ENCODE assay signal across 8 cellular contexts in genomic region chr11:112320668-112321067, GRCh38.
DNase-seq lines count a peak whose midpoint lies in the region; ATAC-seq and TF ChIP-seq lines count a peak whose summit lies in the region.

No MANE protein-coding gene starts in this region.

- H3K36me3 ChIP-seq in upper lobe of right lung: no peaks in the 10 kb centered on the region

- no peaks in the 10 kb centered on the region for H3K27me3 ChIP-seq in upper lobe of right lung

- peak overlapping the region; percentile 67 for H3K27ac ChIP-seq in upper lobe of right lung

- intact Hi-C loops in upper lobe of right lung (cut with DNase I): no loop called here
- intact Hi-C loops in activated CD4-positive, alpha-beta T cell treated with anti-CD3 and anti-CD28 coated beads, Interleukin-2, amount 10 ng/mL, durations not matched to agents 24 days and 14 days (cut with micrococcal nuclease): no loop called here

- TF ChIP-seq CTCF in upper lobe of right lung (IDR thresholded peaks at IDR 0.05): no peak

- H3K4me3 ChIP-seq in upper lobe of right lung: no peak overlapping the region

- H3K9me3 ChIP-seq in upper lobe of right lung: no peaks in the 10 kb centered on the region

- no peaks in the 10 kb centered on the region for H3K27me3 Mint-ChIP-seq in activated CD4-positive, alpha-beta T cell treated with anti-CD3 and anti-CD28 coated beads, Interleukin-2, amount 10 ng/mL, durations not matched to agents 24 days and 14 days

- DNase-seq in NCI-H146 (lab: John Stamatoyannopoulos, UW): peak; percentile 34
- no peak for DNase-seq in NCI-H146 treated with DMSO at 0.1 percent for 48 hours (lab: John Stamatoyannopoulos, UW; ENCODE audit: unreplicated experiment)
- peak; percentile 33 for DNase-seq in brain pericyte (ENCODE audit: low read depth, low spot score)
- peak; percentile 63 for DNase-seq in left kidney (ENCODE audit: low read depth, low spot score)
- peak; percentile 81 for DNase-seq in upper lobe of right lung
- no peak for DNase-seq in activated CD4-positive, alpha-beta T cell treated with anti-CD3 and anti-CD28 coated beads, Interleukin-2, amount 10 ng/mL, durations not matched to agents 24 days and 14 days
- DNase-seq in NCI-H187 treated with DMSO at 0.1 percent for 48 hours (lab: John Stamatoyannopoulos, UW): no peak
- no peak for DNase-seq in SKM-1 treated with dmso at 0.1 percent for 144 hours (lab: John Stamatoyannopoulos, UW; ENCODE audit: unreplicated experiment)

- H3K36me3 Mint-ChIP-seq in activated CD4-positive, alpha-beta T cell treated with anti-CD3 and anti-CD28 coated beads, Interleukin-2, amount 10 ng/mL, durations not matched to agents 24 days and 14 days (ENCODE audit: low read depth): no peaks in the 10 kb centered on the region

- H3K9me3 Mint-ChIP-seq in activated CD4-positive, alpha-beta T cell treated with anti-CD3 and anti-CD28 coated beads, Interleukin-2, amount 10 ng/mL, durations not matched to agents 24 days and 14 days: no peaks in the 10 kb centered on the region

- H3K27ac Mint-ChIP-seq in activated CD4-positive, alpha-beta T cell treated with anti-CD3 and anti-CD28 coated beads, Interleukin-2, amount 10 ng/mL, durations not matched to agents 24 days and 14 days: no peak overlapping the region

- ATAC-seq in upper lobe of right lung: peak; percentile 69

- H3K4me1 Mint-ChIP-seq in activated CD4-positive, alpha-beta T cell treated with anti-CD3 and anti-CD28 coated beads, Interleukin-2, amount 10 ng/mL, durations not matched to agents 24 days and 14 days: peaks cover 11% of the 10 kb centered on the region

- H3K4me1 ChIP-seq in upper lobe of right lung: peaks cover 33% of the 10 kb centered on the region

- no peak overlapping the region for H3K4me3 Mint-ChIP-seq in activated CD4-positive, alpha-beta T cell treated with anti-CD3 and anti-CD28 coated beads, Interleukin-2, amount 10 ng/mL, durations not matched to agents 24 days and 14 days

Comparison
In these comparisons a context has a peak if more than half of its experiments do, and no peak if none do; other contexts are left out.
1. DNase-seq: peak in NCI-H146 (single experiment), brain pericyte (single experiment), left kidney (single experiment) and upper lobe of right lung (single experiment); none in NCI-H146 treated with DMSO at 0.1 percent for 48 hours (single experiment), activated CD4-positive, alpha-beta T cell treated with anti-CD3 and anti-CD28 coated beads, Interleukin-2, amount 10 ng/mL, durations not matched to agents 24 days and 14 days (single experiment), NCI-H187 treated with DMSO at 0.1 percent for 48 hours (single experiment) and SKM-1 treated with dmso at 0.1 percent for 144 hours (single experiment).